In the genomic region with DNA sequence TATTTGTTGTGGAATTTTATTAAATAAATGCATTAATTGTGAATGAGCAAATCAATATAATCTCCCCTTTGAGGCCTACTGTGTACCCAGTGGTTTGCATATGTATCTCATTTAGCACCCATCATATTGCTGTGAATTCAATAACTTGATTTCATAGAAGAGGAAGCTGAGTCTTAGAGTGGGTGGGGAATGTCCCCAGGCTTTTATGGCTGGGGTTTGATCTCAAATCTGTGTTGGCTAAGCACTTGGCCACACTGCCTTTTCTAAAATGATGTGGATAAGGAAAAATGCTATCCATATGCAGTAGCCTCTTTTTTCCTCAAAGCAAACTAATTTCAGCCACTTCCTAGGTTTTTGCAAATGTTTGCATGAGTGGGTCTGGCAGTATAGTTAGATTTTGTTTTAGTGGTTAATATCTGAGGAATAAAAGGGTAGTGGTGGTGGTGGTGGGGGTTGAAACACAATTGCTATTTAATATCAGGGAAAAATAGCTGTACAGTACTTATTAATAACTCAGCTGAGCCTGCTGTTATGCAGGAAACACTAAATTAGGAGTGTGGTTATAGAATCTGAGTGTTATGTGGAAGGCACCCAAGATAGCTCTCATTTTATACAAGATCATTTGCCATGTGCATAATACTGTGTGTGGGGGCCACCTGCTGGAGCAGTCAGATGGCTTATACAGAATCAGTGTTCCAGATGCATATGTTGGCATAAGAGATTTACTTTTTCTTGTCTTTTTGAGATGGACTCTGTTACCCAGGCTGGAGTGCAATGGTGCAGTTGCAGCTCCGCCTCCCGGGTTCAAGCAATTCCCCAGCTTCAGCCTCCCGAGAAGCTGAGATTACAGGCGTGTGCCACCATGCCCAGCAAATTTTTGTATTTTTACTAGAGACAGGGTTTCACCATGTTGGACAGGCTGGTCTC, we compare ENCODE assay signal across 8 cellular contexts.
A peak's percentile ranks its signal among the peaks of the same experiment; 100 is the strongest.
DNase-seq lines count a peak whose midpoint lies in the region; ATAC-seq and TF ChIP-seq lines count a peak whose summit lies in the region.

No MANE protein-coding gene starts in this region.

- H3F3A ChIP-seq in PC-9 (ENCODE audit: insufficient read depth, low read depth), result no peaks in the 10 kb centered on the region

- H2AFZ ChIP-seq in PC-9, result no peak overlapping the region

- H3K79me2 ChIP-seq in PC-9 (ENCODE audit: low read depth), result no peaks in the 10 kb centered on the region

- H3K27me3 ChIP-seq in PC-9 (ENCODE audit: insufficient read depth, low read depth), result no peaks in the 10 kb centered on the region

- POLR2A ChIA-PET in PC-9 (lab: Charles Lee; ENCODE audit: unreplicated experiment), result no interaction called here

- peaks cover 5% of the 10 kb centered on the region; the same call in 1 of the 2 replicates for H3K4me1 ChIP-seq in PC-9 (replicated peaks; ENCODE audit: insufficient read depth)

- intact Hi-C loops in PC-9 (cut with micrococcal nuclease; ENCODE audit: unreplicated experiment), result loop anchor here (1.0 to 10.0 kb wide), 6 partner anchors 107 to 728 kb away; no protein-coding TSS in a partner anchor

- BruUV-seq in PC-9 (replicated peaks; lab: Mats Ljungman, UMichigan), result no TSS peak

- no peak overlapping the region for H3K4me2 ChIP-seq in PC-9

- no peak overlapping the region for H3K27ac ChIP-seq in PC-9

- H3K9me2 ChIP-seq in PC-9 (ENCODE audit: insufficient read depth), result no peaks in the 10 kb centered on the region

- H4K20me1 ChIP-seq in PC-9 (ENCODE audit: insufficient read depth), result no peaks in the 10 kb centered on the region

- H3K9me3 ChIP-seq in PC-9 (ENCODE audit: insufficient read depth, low read depth), result no peaks in the 10 kb centered on the region

- peak; percentile 67 for TF ChIP-seq CTCF in PC-9 (conservative IDR thresholded peaks at IDR 0.05)

- peak; percentile 61 for ATAC-seq in HG03066 (IDR thresholded peaks at IDR 0.05; ENCODE audit: low read depth, unreplicated experiment)

- no peak overlapping the region for H3K4me3 ChIP-seq in PC-9

- DNase-seq in activated CD4-positive, CD25-positive, alpha-beta regulatory T cell (lab: John Stamatoyannopoulos, UW), result peak; percentile 3 to 36 (median 18)
- DNase-seq in activated CD4-positive, CD25-positive, alpha-beta regulatory T cell treated with anti-CD3 and anti-CD28 coated beads, Interleukin-2, amount 50 U/mL, for 72 hours, result no peak
- peak; percentile 46 to 57 for DNase-seq in PC-9
- peak; percentile 87 for DNase-seq in activated effector memory CD4-positive, alpha-beta T cell treated with anti-CD3 and anti-CD28 coated beads, Interleukin-2, amount 50 U/mL, for 16 hours
- peak; percentile 84 for DNase-seq in globus pallidus (ENCODE audit: low spot score)
- DNase-seq in renal cortical epithelial cell (ENCODE audit: low read depth), result peak; percentile 57
- no peak for DNase-seq in SKM-1 treated with dmso at 0.1 percent for 144 hours (lab: John Stamatoyannopoulos, UW; ENCODE audit: unreplicated experiment)

- CTCF ChIA-PET in PC-9 (lab: Charles Lee), result interaction anchor here (0.6 to 1.0 kb wide), 6 partner anchors 60 to 232 kb away, joined by 3 to 15 read pairs (median 4); a partner anchor contains a TSS

- no peaks in the 10 kb centered on the region for H3K36me3 ChIP-seq in PC-9 (ENCODE audit: low read depth)

Comparison
In these comparisons a context has a peak if more than half of its experiments do, and no peak if none do; other contexts are left out.
1. DNase-seq: peak in activated CD4-positive, CD25-positive, alpha-beta regulatory T cell (4 of 4), PC-9 (2 of 2), activated effector memory CD4-positive, alpha-beta T cell treated with anti-CD3 and anti-CD28 coated beads, Interleukin-2, amount 50 U/mL, for 16 hours (single experiment), globus pallidus (single experiment) and renal cortical epithelial cell (single experiment); none in activated CD4-positive, CD25-positive, alpha-beta regulatory T cell treated with anti-CD3 and anti-CD28 coated beads, Interleukin-2, amount 50 U/mL, for 72 hours (single experiment) and SKM-1 treated with dmso at 0.1 percent for 144 hours (single experiment).